Comparison of ENCODE assay signal across 33 cellular contexts in genomic region chr19:38141108-38141507, GRCh38.
DNase-seq lines count a peak whose midpoint lies in the region; ATAC-seq and TF ChIP-seq lines count a peak whose summit lies in the region.
"Had no signal": no experiment of that assay in that cellular context is flagged by ENCODE, and none has a peak within 500 bp of the region (broad histone marks: within the 10 kb centered on the region; RNA-seq: fewer than 3 reads in every experiment).

No MANE protein-coding gene starts in this region.

- intact Hi-C loops in Caco-2 (cut with micrococcal nuclease; ENCODE audit: unreplicated experiment), result loop anchor here (10.0 kb wide), 1 partner anchor 84 kb away; the partner anchor contains the start of gene DPF1

- no peak overlapping the region for H3K27ac ChIP-seq in HEK293 (ENCODE audit: extremely low read depth, low read depth, low read length)
- peak overlapping the region; percentile 55 for H3K27ac ChIP-seq in RWPE1
- H3K27ac ChIP-seq: 22Rv1; A549; BLaER1; BLaER1 treated with 17β-estradiol and CSF1 and Interleukin-3, amounts not matched to agents 10 nM and 100 nM; C4-2B had no signal

- H3K27me3 Mint-ChIP-seq in Caco-2 (ENCODE audit: insufficient read depth, unreplicated experiment) (no peaks in the 10 kb centered on the region), memory B cell (no peaks in the 10 kb centered on the region)
- H3K27me3 Mint-ChIP-seq: B cell; CD4-positive, alpha-beta memory T cell; CD4-positive, alpha-beta T cell; CD4-positive, CD25-positive, alpha-beta regulatory T cell; CD8-positive, alpha-beta memory T cell had no signal

- TF ChIP-seq CTCF in Caco-2 (IDR thresholded peaks at IDR 0.05; ENCODE audit: insufficient read depth in 1 of 2, low read depth in 1 of 2, low read length in 1 of 2, severe bottlenecking in 1 of 2, unreplicated experiment in 1 of 2) (no peak), HEK293 (tag by site-specific recombination; IDR thresholded peaks at IDR 0.05) (no peak), RWPE1 (conservative IDR thresholded peaks at IDR 0.05; ENCODE audit: low read depth) (no peak)

- H3K4me1 Mint-ChIP-seq in Caco-2 (ENCODE audit: low read depth, unreplicated experiment) (no peaks in the 10 kb centered on the region), memory B cell (peaks cover 5% of the 10 kb centered on the region)
- H3K4me1 Mint-ChIP-seq: B cell had no signal

- H3K27me3 ChIP-seq in Caco-2 (replicated peaks; ENCODE audit: control insufficient read depth, insufficient read depth, low read length), result no peaks in the 10 kb centered on the region; the same call in 1 of the 2 replicates
- H3K27me3 ChIP-seq: BE2C; BLaER1; BLaER1 treated with 17β-estradiol and CSF1 and Interleukin-3, amounts not matched to agents 10 nM and 100 nM had no signal

- no TSS peak for BruUV-seq in Caco-2 (replicated peaks; lab: Mats Ljungman, UMichigan)

- H3K9me3 Mint-ChIP-seq in Caco-2 (ENCODE audit: unreplicated experiment) (no peaks in the 10 kb centered on the region), memory B cell (no peaks in the 10 kb centered on the region)
- H3K9me3 Mint-ChIP-seq: CD4-positive, alpha-beta T cell; CD4-positive, CD25-positive, alpha-beta regulatory T cell; CD8-positive, alpha-beta memory T cell; CD8-positive, alpha-beta T cell had no signal

- H3K4me1 ChIP-seq in Caco-2 (no peaks in the 10 kb centered on the region), HEK293 (ENCODE audit: control insufficient read depth, insufficient read depth, low read length) (no peaks in the 10 kb centered on the region)
- H3K4me1 ChIP-seq: A549, BE2C, BLaER1 had no signal

- no peak for DNase-seq in Caco-2
- DNase-seq in RWPE1 (ENCODE audit: low spot score), result no peak
- no peak for DNase-seq in memory B cell (ENCODE audit: low spot score in 2 of 2)
- no peak for DNase-seq in NCI-H748 (lab: John Stamatoyannopoulos, UW; ENCODE audit: unreplicated experiment)
- DNase-seq: 8988T; ACHN; AML-193; BE2C; C1 segment of cervical spinal cord; Calu3; CD4-positive, alpha-beta memory T cell; CD4-positive, alpha-beta T cell; CD4-positive, CD25-positive, alpha-beta regulatory T cell; CD8-positive, alpha-beta memory T cell; CD8-positive, alpha-beta T cell; COR-L47; DMS 273 treated with DMSO at 0.1 percent for 48 hours; DMS153; DMS53; DMS79; DMS79 treated with DMSO at 0.1 percent for 48 hours; DND-41; EL had no signal

- H3K36me3 ChIP-seq in Caco-2 (ENCODE audit: control insufficient read depth, insufficient read depth, low read length) (peaks cover 7% of the 10 kb centered on the region), HEK293 (ENCODE audit: control insufficient read depth in 2 of 2, insufficient read depth in 1 of 2, low read length in 2 of 2) (peaks cover 0 to 14% of the 10 kb centered on the region in 2 experiments; a peak in 2 of 3 replicates)

- H3K36me3 Mint-ChIP-seq in Caco-2 (ENCODE audit: insufficient read depth, unreplicated experiment) (peaks cover 80% of the 10 kb centered on the region), memory B cell (peaks cover 32% of the 10 kb centered on the region)

- H3K27ac Mint-ChIP-seq in Caco-2 (ENCODE audit: unreplicated experiment), result peak overlapping the region; percentile 26
- peak overlapping the region; percentile 73 for H3K27ac Mint-ChIP-seq in memory B cell
- H3K27ac Mint-ChIP-seq: B cell; CD4-positive, alpha-beta memory T cell; CD4-positive, alpha-beta T cell had no signal

- CTCF ChIA-PET in Caco-2 (lab: Charles Lee), result no interaction called here
- CTCF ChIA-PET in HEK293 (lab: Yijun Ruan, JAX), result interaction anchor here (0.7 to 3.5 kb wide), 18 partner anchors 8 to 748 kb away, joined by 3 to 70 read pairs (median 6); partner anchors contain the start of genes SIPA1L3 and WDR87
- CTCF ChIA-PET in RWPE1 (lab: Yijun Ruan, JAX), result no interaction called here

- no peak overlapping the region for H3K4me3 ChIP-seq in Caco-2 (ENCODE audit: low read depth, low read length)
- H3K4me3 ChIP-seq in HEK293 (ENCODE audit: low read depth, low read length), result no peak overlapping the region
- H3K4me3 ChIP-seq: A549; BLaER1; BLaER1 treated with 17β-estradiol and CSF1 and Interleukin-3, amounts not matched to agents 10 nM and 100 nM had no signal

- ATAC-seq in memory B cell (ENCODE audit: low read depth), result no peak
- ATAC-seq in HG02678 (IDR thresholded peaks at IDR 0.05; ENCODE audit: unreplicated experiment), result no peak
- ATAC-seq in HG03342 (IDR thresholded peaks at IDR 0.05; ENCODE audit: unreplicated experiment), result no peak
- ATAC-seq in GM21737 (IDR thresholded peaks at IDR 0.05; ENCODE audit: unreplicated experiment), result no peak
- ATAC-seq: A549; CD8-positive, alpha-beta T cell had no signal

- POLR2A ChIA-PET in Caco-2 (lab: Charles Lee) (no interaction called here), HEK293 (lab: Yijun Ruan, JAX) (interaction anchor here (0.7 to 1.5 kb wide), 2 partner anchors 10 to 234 kb away, joined by 5 to 7 read pairs; partner anchors contain the start of genes SIPA1L3 and WDR87), RWPE1 (lab: Yijun Ruan, JAX; ENCODE audit: low non-redundant PET) (no interaction called here)

- no peak overlapping the region for H3K4me3 Mint-ChIP-seq in Caco-2 (ENCODE audit: unreplicated experiment)
- no peak overlapping the region for H3K4me3 Mint-ChIP-seq in memory B cell
- H3K4me3 Mint-ChIP-seq: B cell; CD4-positive, alpha-beta memory T cell; CD4-positive, alpha-beta T cell; CD4-positive, CD25-positive, alpha-beta regulatory T cell; CD8-positive, alpha-beta memory T cell; CD8-positive, alpha-beta T cell had no signal

- H3K9me3 ChIP-seq in Caco-2 (no peaks in the 10 kb centered on the region), HEK293 (ENCODE audit: control insufficient read depth, insufficient read depth, low read depth, low read length) (no peaks in the 10 kb centered on the region)
- H3K9me3 ChIP-seq: A549; BE2C; BLaER1; BLaER1 treated with 17β-estradiol and CSF1 and Interleukin-3, amounts not matched to agents 10 nM and 100 nM had no signal

TF ChIP-seq in HEK293, 187 proteins besides CTCF, POLR2A, EP300 and RAD21:
- no peak for TF ChIP-seq ZNF548 (tag by site-specific recombination; IDR thresholded peaks at IDR 0.05)
- TF ChIP-seq PATZ1 (tag by site-specific recombination; IDR thresholded peaks at IDR 0.05), result no peak
- peak; percentile 45 for TF ChIP-seq GLIS2 (tag by site-specific recombination; IDR thresholded peaks at IDR 0.05)
- TF ChIP-seq ZIC2 (tag by site-specific recombination; IDR thresholded peaks at IDR 0.05), result 0 out of 2 replicates have a peak, but pooled peaks have one; percentile 9
- TF ChIP-seq ZNF426 (tag by site-specific recombination; IDR thresholded peaks at IDR 0.05), result no peak
- no peak for TF ChIP-seq ZBTB44 (tag by site-specific recombination; IDR thresholded peaks at IDR 0.05)
